1 cellular context compared by ENCODE assay signal in the genomic region with DNA sequence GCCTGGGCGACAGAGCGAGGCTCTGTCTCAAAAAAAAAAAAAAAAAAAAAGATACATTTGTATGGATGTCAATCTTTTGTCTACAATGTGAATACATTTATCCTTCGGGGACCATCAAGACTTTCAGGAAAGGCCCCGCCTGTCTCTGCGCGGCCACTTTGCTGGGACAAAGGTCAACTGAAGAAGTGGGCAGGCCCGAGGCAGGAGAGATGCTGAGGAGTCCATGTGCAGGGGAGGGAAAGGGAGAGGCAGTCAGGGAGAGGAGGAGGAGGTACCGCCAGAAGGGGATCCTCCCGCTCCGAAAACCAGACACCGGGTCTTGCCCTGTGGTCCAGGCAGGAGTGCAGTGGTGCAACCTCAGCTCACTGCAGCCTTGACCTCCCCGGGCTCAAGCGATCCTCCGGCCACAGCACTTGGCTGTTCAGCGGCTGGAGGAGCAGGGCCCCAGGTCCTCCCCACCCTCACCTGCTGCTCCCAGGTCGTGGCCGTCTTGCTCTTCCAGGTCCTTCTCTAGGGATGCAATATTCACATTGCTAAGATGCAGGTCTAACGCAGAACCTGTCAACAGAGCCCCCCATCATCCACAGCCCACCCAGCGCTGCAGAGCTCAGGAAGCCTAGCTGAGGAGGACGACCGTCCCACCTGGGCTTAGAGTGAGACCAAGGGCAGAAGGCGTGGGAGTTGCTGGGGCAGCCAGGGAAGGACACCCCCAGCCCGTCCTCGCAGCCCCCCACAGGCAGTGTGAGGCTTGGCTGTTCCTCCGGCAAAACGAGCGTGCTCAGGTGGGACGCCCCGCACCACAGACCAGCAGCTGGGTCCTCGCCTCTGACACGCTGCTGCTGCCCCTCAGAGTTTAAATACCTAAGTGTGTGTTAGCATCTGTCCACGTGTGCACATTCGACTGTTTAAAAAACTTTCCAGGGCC.
TF ChIP-seq lines count a peak whose summit lies in the region.

No MANE protein-coding gene starts in this region.

TF ChIP-seq in K562, 482 proteins besides CTCF, POLR2A, EP300 and RAD21:
- TF ChIP-seq POLR2G (IDR thresholded peaks at IDR 0.05; ENCODE audit: low read depth, low read length) (peak; percentile 47), HDAC3 (IDR thresholded peaks at IDR 0.05; ENCODE audit: borderline replicate concordance, partially characterized antibody) (no peak), NUFIP1 (IDR thresholded peaks at IDR 0.05; ENCODE audit: partially characterized antibody) (no peak), RBM39 (optimal IDR thresholded peaks at IDR 0.05; ENCODE audit: low read depth, low read length) (no peak), ADNP (tag; IDR thresholded peaks at IDR 0.05) (no peak), PTBP1 (IDR thresholded peaks at IDR 0.05; ENCODE audit: low read depth, low read length) (no peak), TEAD1 (CRISPR knock-in tag; IDR thresholded peaks at IDR 0.05) (no peak), ZBTB17 (CRISPR knock-in tag; IDR thresholded peaks at IDR 0.05) (no peak), POLR2B (IDR thresholded peaks at IDR 0.05; ENCODE audit: low read depth, partially characterized antibody) (no peak), GTF2B (IDR thresholded peaks at IDR 0.05; ENCODE audit: extremely low read depth, insufficient read length) (no peak), NEUROD1 (IDR thresholded peaks at IDR 0.05; ENCODE audit: borderline replicate concordance, low read depth, low read length, partially characterized antibody) (no peak), ZNF780A (CRISPR knock-in tag; IDR thresholded peaks at IDR 0.05) (no peak), ZSCAN29 (IDR thresholded peaks at IDR 0.05) (no peak), RBM34 (IDR thresholded peaks at IDR 0.05; ENCODE audit: borderline replicate concordance, insufficient read depth, low read length) (no peak)
- TF ChIP-seq, protein P1, sequence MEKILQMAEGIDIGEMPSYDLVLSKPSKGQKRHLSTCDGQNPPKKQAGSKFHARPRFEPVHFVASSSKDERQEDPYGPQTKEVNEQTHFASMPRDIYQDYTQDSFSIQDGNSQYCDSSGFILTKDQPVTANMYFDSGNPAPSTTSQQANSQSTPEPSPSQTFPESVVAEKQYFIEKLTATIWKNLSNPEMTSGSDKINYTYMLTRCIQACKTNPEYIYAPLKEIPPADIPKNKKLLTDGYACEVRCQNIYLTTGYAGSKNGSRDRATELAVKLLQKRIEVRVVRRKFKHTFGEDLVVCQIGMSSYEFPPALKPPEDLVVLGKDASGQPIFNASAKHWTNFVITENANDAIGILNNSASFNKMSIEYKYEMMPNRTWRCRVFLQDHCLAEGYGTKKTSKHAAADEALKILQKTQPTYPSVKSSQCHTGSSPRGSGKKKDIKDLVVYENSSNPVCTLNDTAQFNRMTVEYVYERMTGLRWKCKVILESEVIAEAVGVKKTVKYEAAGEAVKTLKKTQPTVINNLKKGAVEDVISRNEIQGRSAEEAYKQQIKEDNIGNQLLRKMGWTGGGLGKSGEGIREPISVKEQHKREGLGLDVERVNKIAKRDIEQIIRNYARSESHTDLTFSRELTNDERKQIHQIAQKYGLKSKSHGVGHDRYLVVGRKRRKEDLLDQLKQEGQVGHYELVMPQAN (IDR thresholded peaks at IDR 0.05; ENCODE audit: borderline replicate concordance), result no peak
- TF ChIP-seq, protein P2, sequence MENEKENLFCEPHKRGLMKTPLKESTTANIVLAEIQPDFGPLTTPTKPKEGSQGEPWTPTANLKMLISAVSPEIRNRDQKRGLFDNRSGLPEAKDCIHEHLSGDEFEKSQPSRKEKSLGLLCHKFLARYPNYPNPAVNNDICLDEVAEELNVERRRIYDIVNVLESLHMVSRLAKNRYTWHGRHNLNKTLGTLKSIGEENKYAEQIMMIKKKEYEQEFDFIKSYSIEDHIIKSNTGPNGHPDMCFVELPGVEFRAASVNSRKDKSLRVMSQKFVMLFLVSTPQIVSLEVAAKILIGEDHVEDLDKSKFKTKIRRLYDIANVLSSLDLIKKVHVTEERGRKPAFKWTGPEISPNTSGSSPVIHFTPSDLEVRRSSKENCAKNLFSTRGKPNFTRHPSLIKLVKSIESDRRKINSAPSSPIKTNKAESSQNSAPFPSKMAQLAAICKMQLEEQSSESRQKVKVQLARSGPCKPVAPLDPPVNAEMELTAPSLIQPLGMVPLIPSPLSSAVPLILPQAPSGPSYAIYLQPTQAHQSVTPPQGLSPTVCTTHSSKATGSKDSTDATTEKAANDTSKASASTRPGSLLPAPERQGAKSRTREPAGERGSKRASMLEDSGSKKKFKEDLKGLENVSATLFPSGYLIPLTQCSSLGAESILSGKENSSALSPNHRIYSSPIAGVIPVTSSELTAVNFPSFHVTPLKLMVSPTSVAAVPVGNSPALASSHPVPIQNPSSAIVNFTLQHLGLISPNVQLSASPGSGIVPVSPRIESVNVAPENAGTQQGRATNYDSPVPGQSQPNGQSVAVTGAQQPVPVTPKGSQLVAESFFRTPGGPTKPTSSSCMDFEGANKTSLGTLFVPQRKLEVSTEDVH (IDR thresholded peaks at IDR 0.05; ENCODE audit: low read depth, partially characterized antibody), result no peak
- TF ChIP-seq, protein P3, sequence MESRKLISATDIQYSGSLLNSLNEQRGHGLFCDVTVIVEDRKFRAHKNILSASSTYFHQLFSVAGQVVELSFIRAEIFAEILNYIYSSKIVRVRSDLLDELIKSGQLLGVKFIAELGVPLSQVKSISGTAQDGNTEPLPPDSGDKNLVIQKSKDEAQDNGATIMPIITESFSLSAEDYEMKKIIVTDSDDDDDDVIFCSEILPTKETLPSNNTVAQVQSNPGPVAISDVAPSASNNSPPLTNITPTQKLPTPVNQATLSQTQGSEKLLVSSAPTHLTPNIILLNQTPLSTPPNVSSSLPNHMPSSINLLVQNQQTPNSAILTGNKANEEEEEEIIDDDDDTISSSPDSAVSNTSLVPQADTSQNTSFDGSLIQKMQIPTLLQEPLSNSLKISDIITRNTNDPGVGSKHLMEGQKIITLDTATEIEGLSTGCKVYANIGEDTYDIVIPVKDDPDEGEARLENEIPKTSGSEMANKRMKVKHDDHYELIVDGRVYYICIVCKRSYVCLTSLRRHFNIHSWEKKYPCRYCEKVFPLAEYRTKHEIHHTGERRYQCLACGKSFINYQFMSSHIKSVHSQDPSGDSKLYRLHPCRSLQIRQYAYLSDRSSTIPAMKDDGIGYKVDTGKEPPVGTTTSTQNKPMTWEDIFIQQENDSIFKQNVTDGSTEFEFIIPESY (CRISPR knock-in tag; IDR thresholded peaks at IDR 0.05), result 0 out of 2 replicates have a peak, but pooled peaks have one; percentile 23
